Comparison of ENCODE assay signal across 10 cellular contexts in genomic region chr11:14973621-14974020, GRCh38. TPM values are rescaled to one million over a fixed set of nuclear protein-coding genes. Genes with fewer than 3 reads are reported as not detected.
A peak's percentile ranks its signal among the peaks of the same experiment; 100 is the strongest.
DNase-seq lines count a peak whose midpoint lies in the region; ATAC-seq, FAIRE-seq and TF ChIP-seq lines count a peak whose summit lies in the region.
"Had no signal": no experiment of that assay in that cellular context is flagged by ENCODE, and none has a peak within 500 bp of the region (broad histone marks: within the 10 kb centered on the region; RNA-seq: fewer than 3 reads in every experiment).

No MANE protein-coding gene starts in this region.

- no peak for TF ChIP-seq POLR2A in right lobe of liver (IDR thresholded peaks at IDR 0.05)
- no peak for TF ChIP-seq POLR2A in HepG2 (IDR thresholded peaks at IDR 0.05; ENCODE audit: insufficient read depth in 1 of 2, low read depth in 2 of 2, low read length in 2 of 2)

- no peak overlapping the region for H3K4me2 ChIP-seq in HepG2 (ENCODE audit: low read depth, low read length)

- ATAC-seq in right lobe of liver = peak in 3 of 4 donors; percentile 10 to 27 (median 24)
- ATAC-seq in HepG2 = no peak
- peak; percentile 46 for ATAC-seq in effector memory CD8-positive, alpha-beta T cell (replicated peaks)
- ATAC-seq in omental fat pad (ENCODE audit: low FRiP score) = peak; percentile 17
- ATAC-seq in HG03097 (IDR thresholded peaks at IDR 0.05; ENCODE audit: low FRiP score, unreplicated experiment) = no peak

- CTCF ChIA-PET in HepG2 (lab: Yijun Ruan, JAX; ENCODE audit: low intra/inter-chr PET ratio, low total read pairs) = no interaction called here

- peak overlapping the region; percentile 41 for H3K4me3 Mint-ChIP-seq in T-helper 1 cell treated with Interleukin-12 subunit alpha and Interleukin-12 subunit beta and Interleukin-4 antibody, amounts not matched to agents 30 μg/mL and 1 μg/mL, for 36 hours
- H3K4me3 Mint-ChIP-seq in effector memory CD8-positive, alpha-beta T cell = peak overlapping the region; percentile 70 to 82

- H3K4me1 Mint-ChIP-seq in T-helper 1 cell treated with Interleukin-12 subunit alpha and Interleukin-12 subunit beta and Interleukin-4 antibody, amounts not matched to agents 30 μg/mL and 1 μg/mL, for 36 hours (ENCODE audit: low read depth) = peaks cover 26% of the 10 kb centered on the region
- peaks cover 27% of the 10 kb centered on the region in 2 donors for H3K4me1 Mint-ChIP-seq in effector memory CD8-positive, alpha-beta T cell (ENCODE audit: low read depth in 2 of 2)

- WGBS in right lobe of liver (ENCODE audit: insufficient coverage, low coverage, low lambda C conversion rate, missing lambda C conversion rate) = 4% methylated on average over 7 of the region's 31 CpGs
- 33% methylated on average over 14 of the region's 31 CpGs for WGBS in HepG2 (ENCODE audit: low lambda C conversion rate)

- DNase-seq in right lobe of liver = peak in 1 of 3 donors; percentile 35
- DNase-seq in HepG2 (ENCODE audit: low spot score) = no peak
- DNase-seq in effector memory CD8-positive, alpha-beta T cell = peak in 1 of 3 experiments; percentile 16
- no peak for DNase-seq in omental fat pad (ENCODE audit: low spot score)
- DNase-seq in NCI-H69 (lab: John Stamatoyannopoulos, UW) = no peak
- DNase-seq in HT-29 (ENCODE audit: low spot score) = no peak

- no peak for TF ChIP-seq CTCF in right lobe of liver (IDR thresholded peaks at IDR 0.05)
- TF ChIP-seq CTCF in HepG2 (CRISPR knock-in tag; IDR thresholded peaks at IDR 0.05) = no peak
- no peak for TF ChIP-seq CTCF in omental fat pad (IDR thresholded peaks at IDR 0.05)

- no peak overlapping the region for H2AFZ ChIP-seq in HepG2 (ENCODE audit: low read length)

- no peaks in the 10 kb centered on the region for H3K79me2 ChIP-seq in HepG2 (ENCODE audit: insufficient read depth, low read length)

- FAIRE-seq in HepG2 (lab: Jason Lieb, UNC) = no peak

- peaks cover 4 to 29% of the 10 kb centered on the region in 2 donors for H3K27me3 ChIP-seq in right lobe of liver
- H3K27me3 ChIP-seq in HepG2 (ENCODE audit: control insufficient read depth in 1 of 2, insufficient read depth in 2 of 2, low read length in 2 of 2) = peaks cover 2 to 41% of the 10 kb centered on the region in 2 experiments; a peak in 4 of 5 replicates

- no peaks in the 10 kb centered on the region for H4K20me1 ChIP-seq in HepG2 (ENCODE audit: insufficient read depth, low read length)

- H3K36me3 Mint-ChIP-seq in T-helper 1 cell treated with Interleukin-12 subunit alpha and Interleukin-12 subunit beta and Interleukin-4 antibody, amounts not matched to agents 30 μg/mL and 1 μg/mL, for 36 hours (ENCODE audit: low read depth) = no peaks in the 10 kb centered on the region
- H3K36me3 Mint-ChIP-seq in effector memory CD8-positive, alpha-beta T cell (ENCODE audit: insufficient read depth) = peaks cover 4% of the 10 kb centered on the region

- no peak overlapping the region for H3K9ac ChIP-seq in HepG2 (ENCODE audit: insufficient read depth, low read depth, low read length)

- TF ChIP-seq RAD21 in HepG2 (CRISPR knock-in tag; IDR thresholded peaks at IDR 0.05) = no peak

- peaks cover 0 to 33% (median 16%) of the 10 kb centered on the region in 4 donors for H3K4me1 ChIP-seq in right lobe of liver
- H3K4me1 ChIP-seq in HepG2 (ENCODE audit: insufficient read depth, low read length) = no peaks in the 10 kb centered on the region

- H3K36me3 ChIP-seq in right lobe of liver (no peaks in the 10 kb centered on the region), HepG2 (replicated peaks in 1 of 2; ENCODE audit: control insufficient read depth in 1 of 2, insufficient read depth in 2 of 2, low read length in 2 of 2) (no peaks in the 10 kb centered on the region)

- no peak overlapping the region for H3K27ac Mint-ChIP-seq in T-helper 1 cell treated with Interleukin-12 subunit alpha and Interleukin-12 subunit beta and Interleukin-4 antibody, amounts not matched to agents 30 μg/mL and 1 μg/mL, for 36 hours
- H3K27ac Mint-ChIP-seq in effector memory CD8-positive, alpha-beta T cell = peak overlapping the region in 1 of 2 donors; percentile 41

- H3K27ac ChIP-seq in right lobe of liver (no peak overlapping the region), HepG2 (ENCODE audit: extremely low read length, insufficient read depth, low read length) (no peak overlapping the region)

- BruUV-seq in HepG2 (replicated peaks; lab: Mats Ljungman, UMichigan) = no TSS peak

- in situ Hi-C loops in HepG2 (cut with HindIII; ENCODE audit: extremely low pct_ligation_motif_present, low pct_unique_long_range_greater_than_20kb) = no loop called here

- intact Hi-C loops in right lobe of liver (cut with DNase I) (loop anchor here in 1 of 2 donors (10.0 kb wide), 1 partner anchor 101 kb away; the partner anchor contains the start of gene CALCB), HepG2 (cut with micrococcal nuclease; ENCODE audit: unreplicated experiment) (loop anchor here (1.0 kb wide), 1 partner anchor 102 kb away; no protein-coding TSS in a partner anchor)

- H3K4me3 ChIP-seq in right lobe of liver (peak overlapping the region in 1 of 3 donors; percentile 9), HepG2 (replicated peaks in 1 of 3; ENCODE audit: insufficient read depth in 1 of 3, low read depth in 2 of 3, low read length in 3 of 3) (no peak overlapping the region)

- peaks cover 89% of the 10 kb centered on the region for H3K27me3 Mint-ChIP-seq in T-helper 1 cell treated with Interleukin-12 subunit alpha and Interleukin-12 subunit beta and Interleukin-4 antibody, amounts not matched to agents 30 μg/mL and 1 μg/mL, for 36 hours (ENCODE audit: low read depth)
- H3K27me3 Mint-ChIP-seq in effector memory CD8-positive, alpha-beta T cell = peaks cover 74 to 81% of the 10 kb centered on the region in 2 donors

- POLR2A ChIA-PET in HepG2 (lab: Yijun Ruan, JAX) = no interaction called here

- H3K9me3 ChIP-seq in right lobe of liver (no peaks in the 10 kb centered on the region), HepG2 (ENCODE audit: low read length) (no peaks in the 10 kb centered on the region)

- TF ChIP-seq EP300 in HepG2 (IDR thresholded peaks at IDR 0.05; ENCODE audit: low read depth in 2 of 2, low read length in 2 of 2) (no peak), HepG2 (CRISPR knock-in tag; IDR thresholded peaks at IDR 0.05; ENCODE audit: borderline replicate concordance) (no peak)

- no peaks in the 10 kb centered on the region for H3K9me3 Mint-ChIP-seq in T-helper 1 cell treated with Interleukin-12 subunit alpha and Interleukin-12 subunit beta and Interleukin-4 antibody, amounts not matched to agents 30 μg/mL and 1 μg/mL, for 36 hours
- H3K9me3 Mint-ChIP-seq in effector memory CD8-positive, alpha-beta T cell = no peaks in the 10 kb centered on the region

TF ChIP-seq in HepG2, 621 proteins besides CTCF, POLR2A, EP300 and RAD21 (continues in another document):
- TF ChIP-seq MIER2 (CRISPR knock-in tag; IDR thresholded peaks at IDR 0.05) (no peak), JUNB (CRISPR knock-in tag; IDR thresholded peaks at IDR 0.05; ENCODE audit: borderline replicate concordance) (no peak), ZNF329 (CRISPR knock-in tag; IDR thresholded peaks at IDR 0.05; ENCODE audit: low read depth) (no peak), ZBTB33 (CRISPR knock-in tag; IDR thresholded peaks at IDR 0.05) (no peak), CREB3 (CRISPR knock-in tag; IDR thresholded peaks at IDR 0.05) (no peak)

RNA-seq across cellular contexts. Expression of gene CALCA, which starts 1.5 kb away (rescaled TPM):
- 1 to 10 TPM in 3 of 6 experiments, under 1 TPM in 2, not detected in 1; 0.68 to 8.6 (median 2.1) TPM for total RNA-seq in right lobe of liver
- total RNA-seq in HepG2 (2016; rRNA removed; fragmentation: Illumina TruSeq; extraction: Trizol) = not detected in 2 replicates
- not detected in 2 replicates for total RNA-seq in HepG2 (2016; cell fraction: cytosol; rRNA removed; fragmentation: Illumina TruSeq; extraction: Trizol; ENCODE audit: low read depth)
- total RNA-seq in HepG2 (2016; cell fraction: insoluble cytoplasmic fraction; rRNA removed; fragmentation: Illumina TruSeq; extraction: Trizol) = not detected in 2 replicates
- total RNA-seq in HepG2 (2016; cell fraction: membrane; rRNA removed; fragmentation: Illumina TruSeq; extraction: Trizol) = not detected in 2 replicates
- not detected in 2 replicates for total RNA-seq in HepG2 (2016; cell fraction: nucleus; rRNA removed; fragmentation: Illumina TruSeq; extraction: Trizol)
- not detected in 2 replicates for polyA plus RNA-seq in HepG2 (2011; rRNA removed)
- not detected in 2 replicates for polyA plus RNA-seq in HepG2 (2011; cell fraction: cytosol; rRNA removed)
- polyA plus RNA-seq in HepG2 (2011; cell fraction: nucleus; rRNA removed) = not detected in 2 replicates
- polyA plus RNA-seq in HepG2 (2012) = not detected in 2 replicates
- not detected in 2 replicates for polyA plus RNA-seq in HepG2 (2016; cell fraction: cytosol; fragmentation: Illumina TruSeq; extraction: Trizol; ENCODE audit: low read depth)
- not detected in 2 replicates for polyA plus RNA-seq in HepG2 (2016; cell fraction: insoluble cytoplasmic fraction; fragmentation: Illumina TruSeq; extraction: Trizol; ENCODE audit: low read depth)
- polyA plus RNA-seq in HepG2 (2016; cell fraction: membrane; fragmentation: Illumina TruSeq; extraction: Trizol; ENCODE audit: low read depth) = not detected in 2 replicates
- not detected in 2 replicates for polyA plus RNA-seq in HepG2 (2016; cell fraction: nucleus; fragmentation: Illumina TruSeq; extraction: Trizol; ENCODE audit: insufficient read depth, low read depth)
- polyA minus RNA-seq in HepG2 (2011; rRNA and poly(A)+ RNA removed; ENCODE audit: low replicate concordance) = not detected in 2 replicates
- not detected in 2 replicates for polyA minus RNA-seq in HepG2 (2011; cell fraction: cytosol; rRNA and poly(A)+ RNA removed)
- not detected in 2 replicates for polyA minus RNA-seq in HepG2 (2011; cell fraction: nucleus; rRNA and poly(A)+ RNA removed)
- total RNA-seq in omental fat pad = 1 to 10 TPM in 1 of 4 donors, under 1 TPM in 1, not detected in 2; 0.74 to 1.1 TPM
- total RNA-seq in HT-29 (2014; rRNA removed; shearing (Covaris generic)) = not detected in 2 replicates
- total RNA-seq: renal cortical epithelial cell; T-helper 2 cell treated with Interferon-gamma antibody and Interleukin-4, amounts not matched to agents 100 ng/mL and 5 ng/mL, for 36 hours had no signal

Comparison
In these comparisons a context has a peak if more than half of its experiments do, and no peak if none do; other contexts are left out.
1. ATAC-seq: peak in right lobe of liver (3 of 4), effector memory CD8-positive, alpha-beta T cell (single experiment) and omental fat pad (single experiment); none in HepG2 (single experiment) and HG03097 (single experiment).